In genomic region chr19:11066326-11066725, GRCh38 we compare ENCODE assay signal across 1 cellular context.
A peak's percentile ranks its signal among the peaks of the same experiment; 100 is the strongest.
TF ChIP-seq lines count a peak whose summit lies in the region.

No MANE protein-coding gene starts in this region.

TF ChIP-seq in HepG2, 621 proteins besides CTCF, POLR2A, EP300 and RAD21 (continued from another document and continues in another):
- peak; percentile 49 for TF ChIP-seq PAXIP1 (CRISPR knock-in tag; conservative IDR thresholded peaks at IDR 0.05)
- TF ChIP-seq SOX13 (IDR thresholded peaks at IDR 0.05): no peak
- TF ChIP-seq SOX13 (CRISPR knock-in tag; conservative IDR thresholded peaks at IDR 0.05 in 1 of 2, IDR thresholded peaks at IDR 0.05 in 1 of 2): 0 out of 4 replicates have a peak, but pooled peaks of 1 of the 2 experiments have one; percentile 9
- peak; percentile 88 for TF ChIP-seq RARA (CRISPR knock-in tag; IDR thresholded peaks at IDR 0.05)
- no peak for TF ChIP-seq KDM4B (CRISPR knock-in tag; IDR thresholded peaks at IDR 0.05)
- 0 out of 2 replicates have a peak, but pooled peaks have one; percentile 24 for TF ChIP-seq MEIS2 (CRISPR knock-in tag; IDR thresholded peaks at IDR 0.05)
- peak; percentile 58 for TF ChIP-seq ZFX (CRISPR knock-in tag; IDR thresholded peaks at IDR 0.05; ENCODE audit: low read depth)
- TF ChIP-seq SPEN (CRISPR knock-in tag; IDR thresholded peaks at IDR 0.05; ENCODE audit: low read depth): peak; percentile 55; the same call in 1 of the 2 replicates
- no peak for TF ChIP-seq KDM5B (CRISPR knock-in tag; IDR thresholded peaks at IDR 0.05; ENCODE audit: borderline replicate concordance)
- peak; percentile 61 for TF ChIP-seq SAP130 (CRISPR knock-in tag; IDR thresholded peaks at IDR 0.05; ENCODE audit: low read depth)
- 0 out of 2 replicates have a peak, but pooled peaks have one; percentile 37 for TF ChIP-seq PPARG (CRISPR knock-in tag; conservative IDR thresholded peaks at IDR 0.05)
- peak; percentile 77 to 87; a peak in 3 of 4 replicates for TF ChIP-seq NR2F1 (CRISPR knock-in tag; IDR thresholded peaks at IDR 0.05)
- 0 out of 2 replicates have a peak, but pooled peaks have one; percentile 22 for TF ChIP-seq ZNF280B (CRISPR knock-in tag; IDR thresholded peaks at IDR 0.05; ENCODE audit: borderline replicate concordance)
- peak; percentile 42; the same call in 1 of the 2 replicates for TF ChIP-seq NR2C2 (CRISPR knock-in tag; IDR thresholded peaks at IDR 0.05; ENCODE audit: borderline replicate concordance)
- no peak for TF ChIP-seq SOX6 (IDR thresholded peaks at IDR 0.05)
- TF ChIP-seq SOX6 (CRISPR knock-in tag; IDR thresholded peaks at IDR 0.05): peak; percentile 45
- peak; percentile 90 for TF ChIP-seq NR2F6 (IDR thresholded peaks at IDR 0.05)
- TF ChIP-seq NR2F6 (CRISPR knock-in tag; IDR thresholded peaks at IDR 0.05): peak; percentile 95
- TF ChIP-seq ARID5B (CRISPR knock-in tag; IDR thresholded peaks at IDR 0.05): 0 out of 2 replicates have a peak, but pooled peaks have one; percentile 40
- TF ChIP-seq CEBPB (IDR thresholded peaks at IDR 0.05; ENCODE audit: borderline replicate concordance, low read depth, low read length): no peak
- TF ChIP-seq RBM22 (optimal IDR thresholded peaks at IDR 0.05; ENCODE audit: low read length): peak; percentile 39
- peak; percentile 45; the same call in 1 of the 2 replicates for TF ChIP-seq ESRRA (CRISPR knock-in tag; IDR thresholded peaks at IDR 0.05; ENCODE audit: low read depth)
- TF ChIP-seq RXRA (CRISPR knock-in tag; IDR thresholded peaks at IDR 0.05): peak; percentile 72; the same call in 1 of the 2 replicates
- TF ChIP-seq MAFF (IDR thresholded peaks at IDR 0.05; ENCODE audit: low read depth, low read length): no peak
- peak; percentile 90 for TF ChIP-seq TFAP4 (IDR thresholded peaks at IDR 0.05; ENCODE audit: borderline replicate concordance, low read depth)
- 0 out of 2 replicates have a peak, but pooled peaks have one; percentile 41 for TF ChIP-seq HES4 (CRISPR knock-in tag; IDR thresholded peaks at IDR 0.05; ENCODE audit: borderline replicate concordance)
- TF ChIP-seq MXD1 (CRISPR knock-in tag; IDR thresholded peaks at IDR 0.05): no peak
- TF ChIP-seq ZNF687 (CRISPR knock-in tag; IDR thresholded peaks at IDR 0.05): peak; percentile 74
- peak; percentile 83 for TF ChIP-seq HNF4A (CRISPR knock-in tag; IDR thresholded peaks at IDR 0.05)
- TF ChIP-seq NR2F2 (IDR thresholded peaks at IDR 0.05; ENCODE audit: borderline replicate concordance, low read depth): peak; percentile 81
- TF ChIP-seq ZEB1 (IDR thresholded peaks at IDR 0.05; ENCODE audit: insufficient replicate concordance, low read depth): peak; percentile 69
- no peak; the same call in 1 of the 2 replicates for TF ChIP-seq FOXA3 (CRISPR knock-in tag; IDR thresholded peaks at IDR 0.05)
- TF ChIP-seq AKAP8 (CRISPR knock-in tag; IDR thresholded peaks at IDR 0.05): 0 out of 2 replicates have a peak, but pooled peaks have one; percentile 25
- no peak for TF ChIP-seq ZBTB33 (CRISPR knock-in tag; IDR thresholded peaks at IDR 0.05)
- TF ChIP-seq BCL6 (CRISPR knock-in tag; IDR thresholded peaks at IDR 0.05): peak; percentile 75
- 0 out of 2 replicates have a peak, but pooled peaks have one; percentile 22 for TF ChIP-seq SALL1 (CRISPR knock-in tag; IDR thresholded peaks at IDR 0.05)
- peak; percentile 50; the same call in 1 of the 2 replicates for TF ChIP-seq ARID4A (CRISPR knock-in tag; IDR thresholded peaks at IDR 0.05; ENCODE audit: borderline replicate concordance)
- TF ChIP-seq MTA1 (CRISPR knock-in tag; IDR thresholded peaks at IDR 0.05; ENCODE audit: borderline replicate concordance): 0 out of 2 replicates have a peak, but pooled peaks have one; percentile 48
